In the genomic region with DNA sequence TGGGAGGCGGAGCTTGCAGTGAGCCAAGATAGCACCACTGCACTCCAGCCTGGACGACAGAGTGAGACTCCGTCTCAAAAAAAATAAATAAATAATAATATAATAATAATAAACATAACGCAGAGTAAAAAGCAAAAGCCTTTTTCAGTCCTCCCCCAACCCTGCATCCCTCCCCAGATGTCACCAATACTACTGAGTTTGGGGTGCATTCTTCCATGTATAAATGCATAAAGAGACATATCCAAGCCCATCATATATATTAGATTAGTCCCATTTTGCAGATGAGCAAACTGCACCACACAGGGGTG, we compare ENCODE assay signal across 8 cellular contexts. TPM values are rescaled to one million over a fixed set of nuclear protein-coding genes. Genes with fewer than 3 reads are reported as not detected.
DNase-seq lines count a peak whose midpoint lies in the region; ATAC-seq and TF ChIP-seq lines count a peak whose summit lies in the region.

No MANE protein-coding gene starts in this region.

- TF ChIP-seq POLR2A in ovary (IDR thresholded peaks at IDR 0.05) (no peak), erythroblast (IDR thresholded peaks at IDR 0.05; ENCODE audit: low read length) (no peak)

- TF ChIP-seq EP300 in ovary (IDR thresholded peaks at IDR 0.05) = no peak

- no peaks in the 10 kb centered on the region for H3K9me3 ChIP-seq in RWPE2 (ENCODE audit: severe bottlenecking)
- H3K9me3 ChIP-seq in ovary = no peaks in the 10 kb centered on the region

- H3K4me3 ChIP-seq in RWPE2 (ENCODE audit: severe bottlenecking) = peak overlapping the region; percentile 61
- peak overlapping the region; percentile 64 for H3K4me3 ChIP-seq in epithelial cell of proximal tubule (ENCODE audit: low read depth, low read length)
- peak overlapping the region; percentile 59 for H3K4me3 ChIP-seq in ovary

- H3K36me3 Mint-ChIP-seq in Calu3 (ENCODE audit: insufficient read depth, unreplicated experiment) = peaks cover 70% of the 10 kb centered on the region

- H3K4me1 Mint-ChIP-seq in Calu3 (ENCODE audit: low read depth, unreplicated experiment) = peaks cover 22% of the 10 kb centered on the region

- H3K27ac ChIP-seq in RWPE2 (ENCODE audit: poor library complexity, severe bottlenecking) (peak overlapping the region; percentile 70), ovary (peak overlapping the region; percentile 89 to 92)

- H3K4me3 Mint-ChIP-seq in Calu3 (ENCODE audit: low read depth, unreplicated experiment) = peak overlapping the region; percentile 75

- no peaks in the 10 kb centered on the region for H3K27me3 ChIP-seq in RWPE2 (ENCODE audit: insufficient read depth, poor library complexity, severe bottlenecking)
- no peaks in the 10 kb centered on the region for H3K27me3 ChIP-seq in ovary

- peak overlapping the region; percentile 73 for H3K27ac Mint-ChIP-seq in Calu3 (ENCODE audit: unreplicated experiment)

- WGBS in ovary, 3 donors = 36 to 42% (median 38%) methylated on average over 4 of the region's 4 CpGs

- TF ChIP-seq CTCF in Calu3 (IDR thresholded peaks at IDR 0.05; ENCODE audit: unreplicated experiment) (no peak), RWPE2 (IDR thresholded peaks at IDR 0.05; ENCODE audit: poor library complexity, severe bottlenecking) (no peak), epithelial cell of proximal tubule (conservative IDR thresholded peaks at IDR 0.05; ENCODE audit: low read depth, low read length) (no peak), ovary (IDR thresholded peaks at IDR 0.05) (no peak)

- H3K9me3 Mint-ChIP-seq in Calu3 (ENCODE audit: low read depth, unreplicated experiment) = no peaks in the 10 kb centered on the region

- H3K36me3 ChIP-seq in RWPE2 (ENCODE audit: low read depth) (no peaks in the 10 kb centered on the region; the same call in 1 of the 2 replicates), ovary (no peaks in the 10 kb centered on the region)

- DNase-seq in Calu3 (no peak), RWPE2 (ENCODE audit: low spot score) (no peak), epithelial cell of proximal tubule (ENCODE audit: low read depth) (no peak), ovary (no peak), erythroblast (lab: John Stamatoyannopoulos, UW) (no peak)
- no peak for DNase-seq in stimulated activated CD4-positive, alpha-beta T cell treated with anti-CD3 and anti-CD28 coated beads, Interleukin-4, amount 100 ng/mL, for 24 hours

- H3K4me1 ChIP-seq in RWPE2 (ENCODE audit: insufficient read depth, poor library complexity, severe bottlenecking) (peaks cover 19% of the 10 kb centered on the region), ovary (ENCODE audit: insufficient read depth) (peaks cover 16% of the 10 kb centered on the region)

- no TSS peak for BruUV-seq in Calu3 (replicated peaks; lab: Mats Ljungman, UMichigan)

- CTCF ChIA-PET in Calu3 (lab: Charles Lee) = interaction anchor here (0.6 to 1.4 kb wide), 4 partner anchors 16 to 73 kb away, joined by 3 to 8 read pairs (median 4); no protein-coding TSS in a partner anchor

- ATAC-seq in RWPE2 (ENCODE audit: low read depth) (no peak), GM18867 (IDR thresholded peaks at IDR 0.05; ENCODE audit: unreplicated experiment) (no peak), GM21423 (IDR thresholded peaks at IDR 0.05; ENCODE audit: unreplicated experiment) (no peak)

- H3K27me3 Mint-ChIP-seq in Calu3 (ENCODE audit: unreplicated experiment) = peaks cover 14% of the 10 kb centered on the region

- intact Hi-C loops in Calu3 (cut with micrococcal nuclease; ENCODE audit: unreplicated experiment) (loop anchor here (5.0 kb wide), 2 partner anchors 61 to 86 kb away; partner anchors contain the start of gene TARS2), ovary (cut with DNase I) (no loop called here)

RNA-seq across cellular contexts. Expression of gene ADAMTSL4, which starts 0.9 kb away (rescaled TPM):
- total RNA-seq in Calu3 (2022) (1.9 and 2.7 TPM in 2 replicates), epithelial cell of proximal tubule (0.80 and 7.3 TPM in 2 replicates), ovary (10 to 100 TPM; 11.6 to 86.6 (median 22.5) TPM)
- polyA plus RNA-seq in ovary = 10 to 100 TPM in 1 of 2 donors, 1 to 10 TPM in 1; 8.8 to 12.1 TPM

RNA-seq across cellular contexts. Expression of gene MCL1, which starts 31.1 kb away (rescaled TPM):
- total RNA-seq in Calu3 (2022) = 261 and 262 TPM in 2 replicates
- 144 and 162 TPM in 2 replicates for total RNA-seq in epithelial cell of proximal tubule
- total RNA-seq in ovary = 100 to 1,000 TPM in 6 of 7 donors, 10 to 100 TPM in 1; 91.1 to 280 (median 145) TPM
- 100 to 1,000 TPM in 1 of 2 donors, 10 to 100 TPM in 1; 74.2 to 209 TPM for polyA plus RNA-seq in ovary

RNA-seq across cellular contexts. Expression of gene FALEC, which starts 32.7 kb away (rescaled TPM):
- total RNA-seq in Calu3 (2022) (0.71 TPM in 1 of 2 replicates, not detected in the other), epithelial cell of proximal tubule (not detected in 2 replicates), ovary (1 to 10 TPM in 1 of 7 donors, under 1 TPM in 2, not detected in 4; 0.69 to 1.7 (median 0.86) TPM)
- polyA plus RNA-seq in ovary = under 1 TPM in 1 of 2 donors, not detected in 1; 0.51 TPM

RNA-seq across cellular contexts. Expression of gene ECM1, which starts 40.4 kb away (rescaled TPM):
- total RNA-seq in Calu3 (2022) (1.6 and 2.8 TPM in 2 replicates), epithelial cell of proximal tubule (5.7 and 13.1 TPM in 2 replicates), ovary (10 to 100 TPM in 1 of 7 donors, 1 to 10 TPM in 6; 1.8 to 11.0 (median 6.2) TPM)
- polyA plus RNA-seq in ovary = 10 to 100 TPM in 1 of 2 donors, 1 to 10 TPM in 1; 4.3 to 16.7 TPM
